9 cellular contexts compared by ENCODE assay signal in the genomic region with DNA sequence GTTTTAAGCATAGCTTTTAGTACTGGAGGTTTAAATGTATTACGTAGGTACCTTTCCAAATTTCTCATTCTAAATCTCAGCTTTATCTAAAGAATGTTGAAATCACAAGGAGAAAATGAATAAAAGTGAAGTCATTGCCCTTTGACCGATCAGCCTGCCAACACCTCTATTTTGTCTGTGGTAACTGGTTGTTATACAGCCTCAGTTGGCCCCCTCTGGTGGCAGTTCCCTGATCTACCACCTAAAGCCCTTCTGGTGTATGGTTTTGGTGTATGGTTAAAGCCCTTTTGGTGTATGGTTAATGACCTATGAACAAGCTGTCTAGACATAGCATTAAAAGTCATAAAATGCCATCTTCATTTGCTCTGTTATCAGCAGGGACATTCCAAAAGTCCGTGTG.
DNase-seq lines count a peak whose midpoint lies in the region; ATAC-seq, FAIRE-seq and TF ChIP-seq lines count a peak whose summit lies in the region.
"Had no signal": no experiment of that assay in that cellular context is flagged by ENCODE, and none has a peak within 500 bp of the region (broad histone marks: within the 10 kb centered on the region; RNA-seq: fewer than 3 reads in every experiment).

No MANE protein-coding gene starts in this region.

- no peak overlapping the region for H3K27ac ChIP-seq in OCI-LY7 (ENCODE audit: low read depth, low read length, poor library complexity, severe bottlenecking)

- H2AFZ ChIP-seq in OCI-LY7 (ENCODE audit: low read length) = no peak overlapping the region

- no peaks in the 10 kb centered on the region for H4K20me1 ChIP-seq in OCI-LY7 (ENCODE audit: insufficient read depth, low read length)

- CTCF ChIA-PET in OCI-LY7 (lab: Charles Lee; ENCODE audit: unreplicated experiment) = no interaction called here

- no peaks in the 10 kb centered on the region for H3K4me1 ChIP-seq in OCI-LY7 (ENCODE audit: insufficient read depth, low read length, poor library complexity, severe bottlenecking)

- TF ChIP-seq CTCF in OCI-LY7 (conservative IDR thresholded peaks at IDR 0.05; ENCODE audit: low read length) (peak; percentile 75), foreskin fibroblast (IDR thresholded peaks at IDR 0.05; ENCODE audit: low read depth, low read length) (peak; percentile 47)

- H3K9me2 ChIP-seq in OCI-LY7 (ENCODE audit: insufficient read depth, low read length) = no peaks in the 10 kb centered on the region

- POLR2A ChIA-PET in OCI-LY7 (lab: Charles Lee) = no interaction called here

- FAIRE-seq in GM19239 (lab: Jason Lieb, UNC) = no peak

- no peaks in the 10 kb centered on the region for H3K9me3 ChIP-seq in OCI-LY7 (ENCODE audit: low read length)

- no peaks in the 10 kb centered on the region for H3K79me2 ChIP-seq in OCI-LY7 (ENCODE audit: insufficient read depth, low read depth, low read length)

- intact Hi-C loops in OCI-LY7 (cut with micrococcal nuclease; ENCODE audit: unreplicated experiment) = no loop called here

- ATAC-seq in HG03520 (IDR thresholded peaks at IDR 0.05; ENCODE audit: unreplicated experiment) (peak; percentile 65), HG03025 (IDR thresholded peaks at IDR 0.05; ENCODE audit: low FRiP score, unreplicated experiment) (no peak)

- no peak overlapping the region for H3K4me2 ChIP-seq in OCI-LY7 (ENCODE audit: low read length)

- DNase-seq in EH (ENCODE audit: low read depth) (peak; percentile 24), GM19239 (ENCODE audit: insufficient read length, low spot score) (peak; percentile 2), OCI-LY7 (ENCODE audit: low spot score) (peak; percentile 14), foreskin fibroblast (peak in 1 of 2 donors; percentile 13), renal cortical epithelial cell (ENCODE audit: low read depth) (peak; percentile 41)
- no peak for DNase-seq in activated effector memory CD4-positive, alpha-beta T cell treated with Interleukin-2 at 50 U/mL for 16 hours
- DNase-seq: activated B cell treated with CpG ODN at 0.5 μM for 24 hours had no signal

- BruUV-seq in OCI-LY7 (replicated peaks; lab: Mats Ljungman, UMichigan) = no TSS peak

- H3K4me3 ChIP-seq in OCI-LY7 (ENCODE audit: low read depth, low read length, poor library complexity, severe bottlenecking) (no peak overlapping the region), foreskin fibroblast (ENCODE audit: low read depth in 1 of 2, low read length in 2 of 2) (no peak overlapping the region)

- H3K36me3 ChIP-seq in OCI-LY7 (ENCODE audit: insufficient read depth, low read length) = no peaks in the 10 kb centered on the region
